In the genomic region with DNA sequence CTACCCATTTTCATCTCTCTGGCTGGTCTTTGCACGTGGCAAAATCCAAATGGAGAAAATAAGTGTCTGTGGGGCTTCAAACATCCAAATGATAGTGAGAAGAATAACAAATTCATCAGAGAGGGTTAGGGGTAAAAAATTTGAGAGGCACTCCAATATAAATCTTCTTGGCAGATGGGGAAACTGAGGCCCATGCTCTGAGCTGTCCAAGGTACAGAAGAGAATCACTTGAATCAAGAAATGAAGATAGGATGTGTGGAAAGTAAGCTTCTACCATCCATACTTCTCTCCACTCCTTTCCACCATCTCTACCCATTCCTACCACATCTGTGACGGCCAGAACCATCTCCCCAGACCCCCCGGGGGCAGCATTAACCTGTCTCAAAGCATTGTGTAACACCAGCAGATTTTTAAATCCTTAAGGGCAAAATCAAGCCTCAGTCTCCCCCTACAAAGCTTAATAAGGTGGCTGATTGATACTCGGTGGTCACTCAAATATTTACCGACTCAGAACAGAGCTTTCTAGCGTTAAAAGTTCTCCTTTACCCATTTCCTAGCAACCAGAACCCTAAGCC, we compare ENCODE assay signal across 8 cellular contexts. TPM values are rescaled to one million over a fixed set of nuclear protein-coding genes. Genes with fewer than 3 reads are reported as not detected.
A peak's percentile ranks its signal among the peaks of the same experiment; 100 is the strongest.
DNase-seq lines count a peak whose midpoint lies in the region; ATAC-seq and TF ChIP-seq lines count a peak whose summit lies in the region.

No MANE protein-coding gene starts in this region.

- in situ Hi-C loops in G401 (cut with HindIII; ENCODE audit: low sequenced_read_pairs), result no loop called here

- CTCF ChIA-PET in BJ (lab: Yijun Ruan, JAX), result interaction anchor here (1.2 to 2.9 kb wide), 2 partner anchors 38 to 42 kb away, joined by 8 to 17 read pairs; no protein-coding TSS in a partner anchor

- H3K36me3 ChIP-seq in BJ (ENCODE audit: control insufficient read depth, insufficient read depth, low read length) (peaks cover 4% of the 10 kb centered on the region; the same call in 1 of the 2 replicates), KMS-11 (ENCODE audit: insufficient read depth) (no peaks in the 10 kb centered on the region)

- no peak for ATAC-seq in natural killer cell
- no peak for ATAC-seq in HG03139 (IDR thresholded peaks at IDR 0.05; ENCODE audit: unreplicated experiment)
- no peak for ATAC-seq in HG02571 (IDR thresholded peaks at IDR 0.05; ENCODE audit: unreplicated experiment)

- H3K4me2 ChIP-seq in KMS-11, result peak overlapping the region; percentile 78

- peak overlapping the region; percentile 91 to 93 for H3K27ac Mint-ChIP-seq in natural killer cell

- POLR2A ChIA-PET in BJ (lab: Charles Lee), result no interaction called here

- peaks cover 39% of the 10 kb centered on the region for H3K79me2 ChIP-seq in KMS-11 (ENCODE audit: insufficient read depth, low read depth)

- H3K27me3 ChIP-seq in BJ (ENCODE audit: control insufficient read depth, insufficient read depth, low read length), result no peaks in the 10 kb centered on the region
- H3K27me3 ChIP-seq in KMS-11 (ENCODE audit: insufficient read depth, low read depth), result no peaks in the 10 kb centered on the region

- peak overlapping the region; percentile 96 for H3K4me3 Mint-ChIP-seq in natural killer cell

- no peak overlapping the region; the same call in 1 of the 2 replicates for H3K27ac ChIP-seq in KMS-11
- peak overlapping the region in 1 of 2 donors; percentile 61 for H3K27ac ChIP-seq in coronary artery

- peaks cover 37 to 44% of the 10 kb centered on the region in 2 donors for H3K4me1 Mint-ChIP-seq in natural killer cell

- H2AFZ ChIP-seq in KMS-11 (ENCODE audit: low read depth), result peak overlapping the region; percentile 85; the same call in 1 of the 2 replicates

- H4K20me1 ChIP-seq in KMS-11 (ENCODE audit: insufficient read depth), result no peaks in the 10 kb centered on the region

- peak overlapping the region; percentile 69 for H3K4me3 ChIP-seq in BJ (ENCODE audit: low read depth, low read length)
- H3K4me3 ChIP-seq in KMS-11 (IDR thresholded peaks at IDR 0.05; ENCODE audit: insufficient read depth, low read depth, low read length), result no peak overlapping the region
- peak overlapping the region; percentile 89 for H3K4me3 ChIP-seq in coronary artery

- H3K27me3 Mint-ChIP-seq in natural killer cell (ENCODE audit: low read depth in 2 of 2), result no peaks in the 10 kb centered on the region

- peaks cover 24% of the 10 kb centered on the region for H3K4me1 ChIP-seq in KMS-11 (ENCODE audit: low read depth, poor library complexity, severe bottlenecking)

- H3K9ac ChIP-seq in KMS-11, result peak overlapping the region; percentile 51; the same call in 1 of the 2 replicates

- H3K36me3 Mint-ChIP-seq in natural killer cell, result no peaks in the 10 kb centered on the region

- TF ChIP-seq CTCF in BJ (IDR thresholded peaks at IDR 0.05; ENCODE audit: insufficient read depth, low read depth, low read length) (no peak), KMS-11 (conservative IDR thresholded peaks at IDR 0.05; ENCODE audit: low read depth, low read length) (no peak), coronary artery (IDR thresholded peaks at IDR 0.05) (no peak), natural killer cell (IDR thresholded peaks at IDR 0.05) (no peak)

- H3K9me3 Mint-ChIP-seq in natural killer cell, result no peaks in the 10 kb centered on the region

- intact Hi-C loops in natural killer cell (cut with micrococcal nuclease), result loop anchor here (1.0 kb wide), 1 partner anchor 191 kb away; the partner anchor contains the start of gene SLC25A28

- DNase-seq in BJ (ENCODE audit: low read depth) (no peak), coronary artery (ENCODE audit: low spot score) (no peak), natural killer cell (no peak), G401 (ENCODE audit: low spot score) (no peak)
- DNase-seq in activated CD4-positive, CD25-positive, alpha-beta regulatory T cell treated with anti-CD3 and anti-CD28 coated beads, Interleukin-2, amount 50 U/mL, for 72 hours, result no peak

RNA-seq across cellular contexts. Expression of gene GOT1, which starts 0.8 kb away (rescaled TPM):
- polyA plus RNA-seq in BJ (2011; rRNA removed), result 41.4 and 53.3 TPM in 2 replicates
- polyA minus RNA-seq in BJ (2011; rRNA and poly(A)+ RNA removed), result 19.0 and 30.5 TPM in 2 replicates
- total RNA-seq in natural killer cell, result 10 to 100 TPM in 1 of 3 donors, 1 to 10 TPM in 2; 8.5 to 15.1 (median 8.5) TPM
- 14.8 and 18.0 TPM in 2 replicates for total RNA-seq in G401 (2014; rRNA removed; shearing (Covaris generic))
